9 cellular contexts compared by ENCODE assay signal in genomic region chr5:92687793-92688467, GRCh38.
A peak's percentile ranks its signal among the peaks of the same experiment; 100 is the strongest.
DNase-seq lines count a peak whose midpoint lies in the region; ATAC-seq and TF ChIP-seq lines count a peak whose summit lies in the region.
"Had no signal": no experiment of that assay in that cellular context is flagged by ENCODE, and none has a peak within 500 bp of the region (broad histone marks: within the 10 kb centered on the region; RNA-seq: fewer than 3 reads in every experiment).

No MANE protein-coding gene starts in this region.

- H3K36me3 ChIP-seq in smooth muscle cell (ENCODE audit: low read depth) = no peaks in the 10 kb centered on the region

- no peaks in the 10 kb centered on the region for H3F3A ChIP-seq in smooth muscle cell (ENCODE audit: low read depth)

- ATAC-seq in HG02973 (IDR thresholded peaks at IDR 0.05; ENCODE audit: unreplicated experiment) (no peak), GM18498 (IDR thresholded peaks at IDR 0.05; ENCODE audit: unreplicated experiment) (no peak)

- H3K4me2 ChIP-seq in smooth muscle cell = no peak overlapping the region

- no peak overlapping the region for H3K9ac ChIP-seq in smooth muscle cell (ENCODE audit: low read depth)

- H3K27me3 ChIP-seq in smooth muscle cell (ENCODE audit: low read depth) = no peaks in the 10 kb centered on the region

- peak overlapping the region; percentile 17 for H2AFZ ChIP-seq in smooth muscle cell (ENCODE audit: low read depth)

- peaks cover 9% of the 10 kb centered on the region for H3K4me1 ChIP-seq in smooth muscle cell (ENCODE audit: low read depth)

- in situ Hi-C loops in SK-MEL-5 (cut with HindIII; ENCODE audit: low pct_unique_long_range_greater_than_20kb, low sequenced_read_pairs) = no loop called here

- no peaks in the 10 kb centered on the region for H4K20me1 ChIP-seq in smooth muscle cell (ENCODE audit: low read depth)

- H3K4me3 ChIP-seq in smooth muscle cell = no peak overlapping the region

- H3K27ac ChIP-seq in smooth muscle cell (ENCODE audit: low read depth) = no peak overlapping the region
- H3K27ac ChIP-seq: 22Rv1 had no signal

- H3K9me3 ChIP-seq in smooth muscle cell (replicated peaks; ENCODE audit: low read depth) = no peaks in the 10 kb centered on the region

- DNase-seq in DMS 273 (lab: John Stamatoyannopoulos, UW; ENCODE audit: unreplicated experiment) (peak; percentile 21), DMS 273 treated with DMSO at 0.1 percent for 48 hours (lab: John Stamatoyannopoulos, UW) (no peak), SK-MEL-5 (ENCODE audit: low read depth, low spot score) (peak; percentile 82), glomerular visceral epithelial cell (ENCODE audit: extremely low spot score) (peak; percentile 35), smooth muscle cell (lab: John Stamatoyannopoulos, UW; ENCODE audit: unreplicated experiment) (no peak), NCI-H1436 (lab: John Stamatoyannopoulos, UW) (no peak)

- WGBS in smooth muscle cell (ENCODE audit: low lambda C conversion rate) = 66% methylated on average over 7 of the region's 7 CpGs

- no peaks in the 10 kb centered on the region for H3K79me2 ChIP-seq in smooth muscle cell (ENCODE audit: low read depth)

- TF ChIP-seq CTCF in smooth muscle cell (IDR thresholded peaks at IDR 0.05; ENCODE audit: borderline replicate concordance, insufficient read depth, poor library complexity, severe bottlenecking) = no peak

Comparison
In these comparisons a context has a peak if more than half of its experiments do, and no peak if none do; other contexts are left out.
1. DNase-seq: peak in DMS 273 (single experiment), SK-MEL-5 (single experiment) and glomerular visceral epithelial cell (single experiment); none in DMS 273 treated with DMSO at 0.1 percent for 48 hours (single experiment), smooth muscle cell (single experiment) and NCI-H1436 (single experiment).